ENCODE assay signal across 14 cellular contexts in the genomic region with DNA sequence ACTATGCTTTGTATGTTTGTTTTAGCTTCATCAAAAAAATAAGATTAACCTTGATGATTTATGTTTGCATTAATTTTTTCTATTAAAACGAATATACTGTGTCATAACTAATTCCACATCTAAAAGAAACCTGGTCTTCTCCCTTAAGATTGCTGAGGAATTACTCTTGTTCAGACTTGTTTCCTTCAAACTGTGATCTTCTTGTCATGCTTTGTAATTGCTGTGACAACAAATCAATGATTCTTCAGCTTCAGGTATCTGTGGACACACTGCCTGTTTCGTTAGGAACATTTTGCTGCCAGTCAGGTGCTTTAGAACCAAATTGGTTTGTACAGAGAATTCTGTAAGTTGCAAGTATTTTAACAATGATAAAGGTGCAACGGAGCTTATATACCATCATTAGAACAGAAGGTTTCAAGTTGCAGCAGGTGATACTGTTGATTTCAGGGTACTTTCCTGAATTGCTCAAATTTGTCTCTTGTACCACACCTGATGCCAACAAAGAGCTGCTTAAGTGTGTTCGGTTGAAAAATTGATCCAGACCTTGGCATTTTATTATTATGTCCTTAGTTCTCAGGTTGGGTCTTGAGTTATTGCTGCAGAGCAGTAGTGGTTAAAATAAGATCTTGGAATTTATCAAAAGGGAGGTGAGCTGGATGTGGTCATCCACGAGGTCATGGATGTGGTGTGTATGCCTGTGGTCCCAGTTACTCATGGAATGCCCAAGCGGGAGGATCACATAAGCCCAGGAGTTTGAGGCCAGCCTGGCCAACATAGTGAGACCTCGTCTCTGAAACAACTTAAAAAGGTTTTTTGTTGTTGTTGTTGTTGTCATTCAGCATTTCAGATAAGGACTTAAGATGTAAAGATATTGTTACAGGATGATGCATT. TPM values are rescaled to one million over a fixed set of nuclear protein-coding genes. Genes with fewer than 3 reads are reported as not detected.
A peak's percentile ranks its signal among the peaks of the same experiment; 100 is the strongest.
DNase-seq lines count a peak whose midpoint lies in the region; ATAC-seq, FAIRE-seq and TF ChIP-seq lines count a peak whose summit lies in the region.
"Had no signal": no experiment of that assay in that cellular context is flagged by ENCODE, and none has a peak within 500 bp of the region (broad histone marks: within the 10 kb centered on the region; RNA-seq: fewer than 3 reads in every experiment).

No MANE protein-coding gene starts in this region.

- FAIRE-seq in astrocyte (lab: Jason Lieb, UNC) = no peak
- FAIRE-seq: HTR-8/SVneo had no signal

- H3K27me3 Mint-ChIP-seq in astrocyte (ENCODE audit: low read depth, unreplicated experiment) = peaks cover 35% of the 10 kb centered on the region
- no peaks in the 10 kb centered on the region for H3K27me3 Mint-ChIP-seq in naive thymus-derived CD4-positive, alpha-beta T cell
- H3K27me3 Mint-ChIP-seq in CD8-positive, alpha-beta T cell (ENCODE audit: low read depth) = no peaks in the 10 kb centered on the region
- H3K27me3 Mint-ChIP-seq: stimulated activated naive CD8-positive, alpha-beta T cell treated with anti-CD3 and anti-CD28 coated beads, Interleukin-15, Interleukin-2, amounts not matched to agents 100 ng/mL and 50 ng/mL, for 24 hours had no signal

- H3K9me3 ChIP-seq in astrocyte (ENCODE audit: insufficient read depth, low read depth, low read length) = no peaks in the 10 kb centered on the region
- no peaks in the 10 kb centered on the region for H3K9me3 ChIP-seq in naive thymus-derived CD4-positive, alpha-beta T cell (ENCODE audit: control insufficient read depth in 2 of 3, low read length in 3 of 3)
- no peaks in the 10 kb centered on the region for H3K9me3 ChIP-seq in CD8-positive, alpha-beta T cell (ENCODE audit: low read length)

- DNase-seq in DMS79 (lab: John Stamatoyannopoulos, UW) = peak; percentile 52
- peak; percentile 76 for DNase-seq in M059J (ENCODE audit: low read depth)
- peak; percentile 65 for DNase-seq in astrocyte (ENCODE audit: low read depth)
- no peak for DNase-seq in naive thymus-derived CD4-positive, alpha-beta T cell
- no peak for DNase-seq in CD8-positive, alpha-beta T cell
- DNase-seq in SIG-M5 treated with dmso at 0.1 percent for 504 hours (lab: John Stamatoyannopoulos, UW; ENCODE audit: unreplicated experiment) = no peak
- DNase-seq: GDM1; HFFc6; NCI-H526 treated with DMSO at 0.1 percent for 48 hours; SHP77; stimulated activated CD4-positive, alpha-beta T cell treated with anti-CD3 and anti-CD28 coated beads, Interleukin-2, amount 100 ng/mL, for 48 hours had no signal

- no peaks in the 10 kb centered on the region for H4K20me1 ChIP-seq in astrocyte (ENCODE audit: insufficient read depth, low read length)

- no peak overlapping the region for H2AFZ ChIP-seq in astrocyte (ENCODE audit: low read depth, low read length)

- H3K36me3 ChIP-seq in astrocyte (ENCODE audit: insufficient read depth, low read length) = no peaks in the 10 kb centered on the region
- peaks cover 13 to 38% (median 14%) of the 10 kb centered on the region in 3 experiments for H3K36me3 ChIP-seq in naive thymus-derived CD4-positive, alpha-beta T cell (ENCODE audit: control insufficient read depth in 2 of 3, insufficient read depth in 3 of 3, low read length in 3 of 3)
- H3K36me3 ChIP-seq in CD8-positive, alpha-beta T cell (ENCODE audit: insufficient read depth, low read length) = no peaks in the 10 kb centered on the region

- peaks cover 4% of the 10 kb centered on the region for H3K36me3 Mint-ChIP-seq in astrocyte (ENCODE audit: low read depth, unreplicated experiment)
- H3K36me3 Mint-ChIP-seq in naive thymus-derived CD4-positive, alpha-beta T cell = peaks cover 11 to 55% (median 41%) of the 10 kb centered on the region in 5 donors
- peaks cover 69% of the 10 kb centered on the region for H3K36me3 Mint-ChIP-seq in CD8-positive, alpha-beta T cell

- peaks cover 4% of the 10 kb centered on the region for H3K4me1 Mint-ChIP-seq in astrocyte (ENCODE audit: low read depth, unreplicated experiment)
- peaks cover 12 to 49% (median 28%) of the 10 kb centered on the region in 7 donors for H3K4me1 Mint-ChIP-seq in naive thymus-derived CD4-positive, alpha-beta T cell
- peaks cover 25% of the 10 kb centered on the region for H3K4me1 Mint-ChIP-seq in CD8-positive, alpha-beta T cell (ENCODE audit: low read depth)

- H3K4me2 ChIP-seq in astrocyte (ENCODE audit: low read length) = no peak overlapping the region

- H3K4me3 ChIP-seq in astrocyte (ENCODE audit: insufficient read depth, low read depth, low read length) = no peak overlapping the region
- H3K4me3 ChIP-seq in naive thymus-derived CD4-positive, alpha-beta T cell (ENCODE audit: low read length) = no peak overlapping the region
- H3K4me3 ChIP-seq in CD8-positive, alpha-beta T cell (ENCODE audit: low read depth, low read length) = no peak overlapping the region

- H3K9ac ChIP-seq in astrocyte (ENCODE audit: low read length) = no peak overlapping the region

- no peak overlapping the region for H3K27ac Mint-ChIP-seq in astrocyte (ENCODE audit: unreplicated experiment)
- H3K27ac Mint-ChIP-seq in naive thymus-derived CD4-positive, alpha-beta T cell = peak overlapping the region in 7 of 9 donors; percentile 0 to 76 (median 38)
- no peak overlapping the region for H3K27ac Mint-ChIP-seq in CD8-positive, alpha-beta T cell
- H3K27ac Mint-ChIP-seq: HFFc6; stimulated activated naive CD8-positive, alpha-beta T cell treated with anti-CD3 and anti-CD28 coated beads, Interleukin-15, Interleukin-2, amounts not matched to agents 100 ng/mL and 50 ng/mL, for 24 hours had no signal

- H3K9me3 Mint-ChIP-seq in astrocyte (ENCODE audit: unreplicated experiment) = peaks cover 3% of the 10 kb centered on the region
- peaks cover 0 to 1% (median 0%) of the 10 kb centered on the region in 11 donors for H3K9me3 Mint-ChIP-seq in naive thymus-derived CD4-positive, alpha-beta T cell
- H3K9me3 Mint-ChIP-seq in CD8-positive, alpha-beta T cell = no peaks in the 10 kb centered on the region
- H3K9me3 Mint-ChIP-seq: HFFc6; stimulated activated naive CD8-positive, alpha-beta T cell treated with anti-CD3 and anti-CD28 coated beads, Interleukin-15, Interleukin-2, amounts not matched to agents 100 ng/mL and 50 ng/mL, for 24 hours had no signal

- TF ChIP-seq CTCF in astrocyte (IDR thresholded peaks at IDR 0.05; ENCODE audit: insufficient read depth, low read depth, low read length) = no peak
- TF ChIP-seq CTCF in CD8-positive, alpha-beta T cell (IDR thresholded peaks at IDR 0.05) = no peak

- CTCF ChIA-PET in naive thymus-derived CD4-positive, alpha-beta T cell (lab: Charles Lee) = interaction anchor here (1.0 kb wide), 1 partner anchor 9 kb away, joined by 3 read pairs; no protein-coding TSS in a partner anchor
- CTCF ChIA-PET in CD8-positive, alpha-beta T cell (lab: Charles Lee) = interaction anchor here (0.7 to 1.6 kb wide), 3 partner anchors 9 to 22 kb away, joined by 3 to 6 read pairs (median 5); no protein-coding TSS in a partner anchor

- ATAC-seq in naive thymus-derived CD4-positive, alpha-beta T cell = no peak
- no peak for ATAC-seq in CD8-positive, alpha-beta T cell
- no peak for ATAC-seq in GM18907 (IDR thresholded peaks at IDR 0.05; ENCODE audit: unreplicated experiment)

- no peaks in the 10 kb centered on the region for H3K79me2 ChIP-seq in astrocyte (ENCODE audit: insufficient read depth, low read length)

- peaks cover 8% of the 10 kb centered on the region for H3K27me3 ChIP-seq in astrocyte (ENCODE audit: insufficient read depth, low read length)
- H3K27me3 ChIP-seq in naive thymus-derived CD4-positive, alpha-beta T cell (ENCODE audit: control insufficient read depth in 2 of 2, insufficient read depth in 2 of 2, low read length in 2 of 2) = no peaks in the 10 kb centered on the region
- no peaks in the 10 kb centered on the region for H3K27me3 ChIP-seq in CD8-positive, alpha-beta T cell (ENCODE audit: insufficient read depth, low read length)

- peaks cover 2% of the 10 kb centered on the region for H3K4me1 ChIP-seq in astrocyte (ENCODE audit: insufficient read depth, low read length)
- peaks cover 0 to 6% of the 10 kb centered on the region in 2 donors for H3K4me1 ChIP-seq in naive thymus-derived CD4-positive, alpha-beta T cell (ENCODE audit: control insufficient read depth in 2 of 2, insufficient read depth in 2 of 2, low read length in 2 of 2)
- no peaks in the 10 kb centered on the region for H3K4me1 ChIP-seq in CD8-positive, alpha-beta T cell (ENCODE audit: insufficient read depth, low read length)

- intact Hi-C loops in naive thymus-derived CD4-positive, alpha-beta T cell (cut with micrococcal nuclease) = no loop called here
- intact Hi-C loops in CD8-positive, alpha-beta T cell (cut with DNase I, micrococcal nuclease) = no loop called here

- H3K27ac ChIP-seq in astrocyte (ENCODE audit: low read depth, low read length) = no peak overlapping the region
- no peak overlapping the region for H3K27ac ChIP-seq in naive thymus-derived CD4-positive, alpha-beta T cell (ENCODE audit: low read depth, low read length)
- H3K27ac ChIP-seq in CD8-positive, alpha-beta T cell (ENCODE audit: low read depth, low read length) = no peak overlapping the region

- POLR2A ChIA-PET in naive thymus-derived CD4-positive, alpha-beta T cell (lab: Charles Lee) = interaction anchor here (0.6 to 1.2 kb wide), 3 partner anchors 16 to 448 kb away, joined by 3 to 5 read pairs (median 3); partner anchors contain the start of gene DYNLT1
- POLR2A ChIA-PET in CD8-positive, alpha-beta T cell (lab: Charles Lee) = no interaction called here

- H3K4me3 Mint-ChIP-seq in astrocyte (ENCODE audit: unreplicated experiment) = no peak overlapping the region
- H3K4me3 Mint-ChIP-seq in naive thymus-derived CD4-positive, alpha-beta T cell = peak overlapping the region in 2 of 10 donors; percentile 12 to 16
- no peak overlapping the region for H3K4me3 Mint-ChIP-seq in CD8-positive, alpha-beta T cell
- H3K4me3 Mint-ChIP-seq: HFFc6; stimulated activated naive CD8-positive, alpha-beta T cell treated with anti-CD3 and anti-CD28 coated beads, Interleukin-15, Interleukin-2, amounts not matched to agents 100 ng/mL and 50 ng/mL, for 24 hours had no signal

RNA-seq across cellular contexts. Expression of gene SYTL3, which starts 19.5 kb away (rescaled TPM):
- 3.3 and 7.7 TPM in 2 replicates for total RNA-seq in M059J (2014; rRNA removed; shearing (Covaris generic))
- 0.82 and 1.2 TPM in 2 replicates for total RNA-seq in astrocyte
- 10 to 100 TPM; 25.8 to 67.0 (median 31.1) TPM for total RNA-seq in naive thymus-derived CD4-positive, alpha-beta T cell
- polyA plus RNA-seq in naive thymus-derived CD4-positive, alpha-beta T cell = 10 to 100 TPM; 13.4 to 27.3 TPM
- 10 to 100 TPM; 38.2 to 44.6 TPM for total RNA-seq in CD8-positive, alpha-beta T cell

RNA-seq across cellular contexts. Expression of gene DYNLT1, which starts 24.8 kb away (rescaled TPM):
- 276 and 290 TPM in 2 replicates for total RNA-seq in M059J (2014; rRNA removed; shearing (Covaris generic))
- total RNA-seq in astrocyte = 169 and 173 TPM in 2 replicates
- total RNA-seq in naive thymus-derived CD4-positive, alpha-beta T cell = 100 to 1,000 TPM in 2 of 5 experiments, 10 to 100 TPM in 3; 66.4 to 122 (median 75.9) TPM
- polyA plus RNA-seq in naive thymus-derived CD4-positive, alpha-beta T cell = 10 to 100 TPM; 81.6 to 95.6 TPM
- total RNA-seq in CD8-positive, alpha-beta T cell = 100 to 1,000 TPM; 109 TPM

Comparison
In these comparisons a context has a peak if more than half of its experiments do, and no peak if none do; other contexts are left out.
1. DNase-seq: peak in DMS79 (single experiment), M059J (single experiment) and astrocyte (single experiment); none in naive thymus-derived CD4-positive, alpha-beta T cell (0 of 9), CD8-positive, alpha-beta T cell (0 of 7) and SIG-M5 treated with dmso at 0.1 percent for 504 hours (single experiment).
2. H3K27ac Mint-ChIP-seq: peak in naive thymus-derived CD4-positive, alpha-beta T cell (7 of 9); none in astrocyte (single experiment) and CD8-positive, alpha-beta T cell (single experiment).